Comparison of ENCODE assay signal across 16 cellular contexts in genomic region chr14:65396082-65396910, GRCh38.
"Had no signal": no experiment of that assay in that cellular context is flagged by ENCODE, and none has a peak within 500 bp of the region (broad histone marks: within the 10 kb centered on the region; RNA-seq: fewer than 3 reads in every experiment).

No MANE protein-coding gene starts in this region.

- H3K4me3 ChIP-seq: gastrocnemius medialis, lower lobe of right lung, sigmoid colon, suprapubic skin, transverse colon, vagina had no signal

- ATAC-seq: gastrocnemius medialis, lower lobe of right lung had no signal

- H3K4me1 ChIP-seq: gastrocnemius medialis, lower lobe of right lung, sigmoid colon, suprapubic skin, transverse colon, vagina had no signal

- H3K27ac ChIP-seq: gastrocnemius medialis, lower lobe of right lung, sigmoid colon, suprapubic skin, transverse colon, vagina, WERI-Rb-1 had no signal

- DNase-seq: activated CD8-positive, alpha-beta memory T cell treated with anti-CD3 and anti-CD28 coated beads for 24 hours; activated CD8-positive, alpha-beta memory T cell treated with anti-CD3 and anti-CD28 coated beads, Interleukin-2, amount 50 U/mL, for 48 hours; activated naive CD4-positive, alpha-beta T cell; effector CD4-positive, alpha-beta T cell; gastrocnemius medialis; head of caudate nucleus; lower lobe of right lung; occipital lobe; posterior cingulate gyrus; sigmoid colon; stimulated activated CD4-positive, alpha-beta T cell treated with anti-CD3 and anti-CD28 coated beads, Interleukin-4, amount 100 ng/mL, for 4 hours; stimulated activated naive CD4-positive, alpha-beta T cell treated with Interleukin-2 at 50 U/mL for 16 hours; transverse colon; WERI-Rb-1 had no signal

- H3K36me3 ChIP-seq: gastrocnemius medialis, lower lobe of right lung, sigmoid colon, suprapubic skin, transverse colon, vagina, WERI-Rb-1 had no signal

- H3K27me3 ChIP-seq: gastrocnemius medialis, sigmoid colon, suprapubic skin, transverse colon, vagina had no signal

- H3K9me3 ChIP-seq: gastrocnemius medialis, suprapubic skin had no signal
